In the genomic region with DNA sequence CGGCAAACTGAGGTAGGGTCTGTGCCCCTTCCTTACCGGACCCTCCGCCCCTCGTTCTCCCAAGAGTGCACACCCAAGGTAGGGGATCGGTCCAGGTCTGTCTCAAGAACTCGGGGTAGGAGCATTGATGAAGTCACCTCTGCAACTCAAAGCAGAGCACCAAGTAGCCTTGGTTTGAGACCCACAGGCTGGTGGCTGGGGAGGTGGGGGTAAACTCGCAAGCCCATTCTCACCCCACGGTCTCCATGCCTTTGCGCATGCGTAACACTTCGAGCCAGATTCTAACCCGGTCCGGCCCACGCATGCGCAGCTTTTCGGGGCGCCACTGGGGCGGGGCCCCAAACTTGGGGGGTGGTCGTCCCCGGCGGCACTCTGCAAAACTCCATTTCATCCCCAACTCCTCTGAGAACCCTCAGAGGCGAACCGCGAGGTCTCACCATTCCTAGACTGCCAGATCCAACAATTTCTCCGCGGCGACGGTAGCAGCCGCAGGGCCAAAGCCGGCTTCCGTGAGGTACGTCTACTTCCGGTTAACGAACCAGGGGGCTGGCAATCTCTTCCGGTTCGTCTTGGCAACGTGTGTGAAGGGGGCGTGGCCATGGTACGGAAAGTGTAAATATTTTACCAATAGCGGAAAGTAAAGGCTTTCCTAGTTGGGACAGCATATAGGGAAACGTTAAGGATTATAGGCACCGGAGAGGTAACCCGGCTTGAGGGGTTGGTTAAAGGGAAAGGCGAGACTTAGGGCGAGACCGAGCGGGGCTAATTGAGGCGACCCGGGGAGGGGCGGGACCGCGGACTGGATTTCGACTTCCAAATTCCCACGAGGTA, we compare ENCODE assay signal across 8 cellular contexts. TPM values are rescaled to one million over a fixed set of nuclear protein-coding genes. Genes with fewer than 3 reads are reported as not detected.
DNase-seq lines count a peak whose midpoint lies in the region; ATAC-seq lines count a peak whose summit lies in the region.

A gene with protein sequence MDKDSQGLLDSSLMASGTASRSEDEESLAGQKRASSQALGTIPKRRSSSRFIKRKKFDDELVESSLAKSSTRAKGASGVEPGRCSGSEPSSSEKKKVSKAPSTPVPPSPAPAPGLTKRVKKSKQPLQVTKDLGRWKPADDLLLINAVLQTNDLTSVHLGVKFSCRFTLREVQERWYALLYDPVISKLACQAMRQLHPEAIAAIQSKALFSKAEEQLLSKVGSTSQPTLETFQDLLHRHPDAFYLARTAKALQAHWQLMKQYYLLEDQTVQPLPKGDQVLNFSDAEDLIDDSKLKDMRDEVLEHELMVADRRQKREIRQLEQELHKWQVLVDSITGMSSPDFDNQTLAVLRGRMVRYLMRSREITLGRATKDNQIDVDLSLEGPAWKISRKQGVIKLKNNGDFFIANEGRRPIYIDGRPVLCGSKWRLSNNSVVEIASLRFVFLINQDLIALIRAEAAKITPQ (minus strand): TSS at position 532 of the 831 bp plus-strand sequence. CDS start 1,411 bp downstream, outside the sequence.

- ATAC-seq in GM21360 (IDR thresholded peaks at IDR 0.05; ENCODE audit: unreplicated experiment): peak; percentile 77

- H3K9me3 ChIP-seq in NT2/D1 (ENCODE audit: insufficient read depth, low read length) (no peaks in the 10 kb centered on the region), mesodermal cell (ENCODE audit: control insufficient read depth, low read length) (no peaks in the 10 kb centered on the region)

- H3K9ac ChIP-seq in NT2/D1 (ENCODE audit: insufficient read length, low read depth): peak within 1 kb of the TSS; percentile 91

- in situ Hi-C loops in endometrial microvascular endothelial cells (cut with HindIII; ENCODE audit: inconsistent ontology term, low pct_unique_long_range_greater_than_20kb, low sequenced_read_pairs): no loop called here

- DNase-seq in COLO668 (lab: John Stamatoyannopoulos, UW; ENCODE audit: unreplicated experiment) (peak; percentile 80), HUDEP-2 (lab: John Stamatoyannopoulos, UW; ENCODE audit: unreplicated experiment in 76 of 76) (peak in 75 of 76 experiments; percentile 15 to 96 (median 78)), NT2/D1 (ENCODE audit: low read depth, low spot score) (peak; percentile 75)
- peak; percentile 89 for DNase-seq in activated CD8-positive, alpha-beta memory T cell treated with anti-CD3 and anti-CD28 coated beads, Interleukin-2, amount 50 U/mL, for 1 hour (ENCODE audit: extremely low read depth)
- DNase-seq in stimulated activated CD8-positive, alpha-beta memory T cell treated with anti-CD3 and anti-CD28 coated beads, Interleukin-15, amount 100 ng/mL, for 4 hours (ENCODE audit: low read depth in 2 of 2): peak; percentile 72 to 79

- H3K36me3 ChIP-seq in NT2/D1 (ENCODE audit: insufficient read depth, insufficient read length, low read length) (peaks cover 55% of the 10 kb centered on the region), mesodermal cell (ENCODE audit: control insufficient read depth, insufficient read depth, low read length) (peaks cover 53% of the 10 kb centered on the region)

- WGBS in mesodermal cell (ENCODE audit: insufficient coverage in 2 of 2), 2 experiments: 0 to 1% methylated on average over 38 to 50 of the region's 54 CpGs

- H3K27me3 ChIP-seq in NT2/D1 (ENCODE audit: insufficient read depth, insufficient read length): no peaks in the 10 kb centered on the region

- H3K4me3 ChIP-seq in NT2/D1 (ENCODE audit: insufficient read length, low read depth): peak within 1 kb of the TSS; percentile 90
- H3K4me3 ChIP-seq in mesodermal cell (ENCODE audit: extremely low read depth, insufficient read depth, low read length, poor library complexity, severe bottlenecking): peak within 1 kb of the TSS; percentile 92

- H3K4me1 ChIP-seq in NT2/D1 (ENCODE audit: insufficient read depth, insufficient read length) (peaks cover 6% of the 10 kb centered on the region), mesodermal cell (ENCODE audit: control insufficient read depth, insufficient read depth, low read length, poor library complexity, severe bottlenecking) (peaks cover 12% of the 10 kb centered on the region)

- H3K27ac ChIP-seq in mesodermal cell (ENCODE audit: low read depth, low read length, severe bottlenecking): peak within 1 kb of the TSS; percentile 85

RNA-seq across cellular contexts. Expression of the gene that starts here (rescaled TPM):
- total RNA-seq in endometrial microvascular endothelial cells (ENCODE audit: inconsistent ontology term): 105 TPM
- 55.6 TPM for polyA plus RNA-seq in mesodermal cell (2013, experiment 1 of 2)
- 48.8 TPM for polyA plus RNA-seq in mesodermal cell (2013, experiment 2 of 2)

Comparison
In these comparisons a context has a peak if more than half of its experiments do, and no peak if none do; other contexts are left out.
1. Peak in every context shown above with its lines: DNase-seq, ATAC-seq, H3K4me3 ChIP-seq and H3K27ac ChIP-seq.